1 cellular context compared by ENCODE assay signal in the genomic region with DNA sequence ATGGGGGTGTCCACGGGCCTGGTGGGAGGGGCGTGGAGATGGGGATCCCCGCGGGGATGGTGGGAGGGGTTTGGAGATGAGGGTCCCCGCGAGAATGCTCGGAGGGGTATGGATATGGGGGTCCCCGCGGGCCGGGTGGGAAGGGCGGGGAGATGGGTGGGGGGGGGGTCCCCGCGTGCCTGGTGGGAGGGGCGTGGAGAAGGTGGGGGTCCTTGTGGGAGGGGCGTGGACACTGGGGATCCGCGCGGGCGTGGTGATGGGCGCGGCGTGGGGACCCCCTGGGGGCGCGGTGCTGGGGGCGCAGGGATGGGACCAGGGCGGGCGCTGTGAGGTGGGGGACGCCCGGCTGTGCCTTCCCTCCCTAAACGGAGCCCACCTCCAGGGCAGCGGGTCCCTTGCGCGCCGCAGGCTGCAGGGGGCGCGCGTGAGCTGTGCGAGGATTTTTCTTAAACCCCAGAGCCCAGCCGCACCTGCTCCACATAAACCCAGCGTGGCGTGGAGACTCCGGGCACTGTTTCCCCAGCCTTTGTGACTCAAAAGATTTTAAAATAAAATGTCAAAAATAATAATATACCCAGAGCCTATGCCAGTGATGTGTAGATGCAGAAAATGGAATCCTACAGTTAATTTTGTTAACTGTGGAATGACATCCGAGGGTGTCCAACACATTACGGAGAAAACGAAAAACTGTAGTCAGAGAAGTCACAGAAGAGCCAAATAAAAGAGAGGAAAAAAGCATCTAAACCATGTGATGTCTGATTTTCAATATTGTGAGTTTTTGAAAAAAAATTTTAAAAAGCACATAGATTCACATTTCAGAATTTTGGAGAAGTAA.
A peak's percentile ranks its signal among the peaks of the same experiment; 100 is the strongest.
TF ChIP-seq lines count a peak whose summit lies in the region.

No MANE protein-coding gene starts in this region.

TF ChIP-seq in GM12878, 131 proteins besides CTCF, POLR2A, EP300 and RAD21 (continued from another document and continues in another):
- TF ChIP-seq SKIL (IDR thresholded peaks at IDR 0.05; ENCODE audit: low read depth, poor library complexity, severe bottlenecking), result peak; percentile 46
- TF ChIP-seq USF2 (IDR thresholded peaks at IDR 0.05; ENCODE audit: borderline replicate concordance, low read depth, low read length), result no peak
- TF ChIP-seq MLLT1 (IDR thresholded peaks at IDR 0.05), result peak; percentile 50; the same call in 1 of the 2 replicates
- TF ChIP-seq SMAD1 (IDR thresholded peaks at IDR 0.05; ENCODE audit: low read depth, partially characterized antibody), result no peak
- peak; percentile 69; the same call in 1 of the 2 replicates for TF ChIP-seq TCF3 (IDR thresholded peaks at IDR 0.05; ENCODE audit: borderline replicate concordance, insufficient read depth, low read depth, low read length)
- peak; percentile 88 for TF ChIP-seq ZNF24 (IDR thresholded peaks at IDR 0.05)
- TF ChIP-seq RB1 (IDR thresholded peaks at IDR 0.05; ENCODE audit: borderline replicate concordance), result peak; percentile 76; the same call in 1 of the 2 replicates
- 0 out of 2 replicates have a peak, but pooled peaks have one; percentile 51 for TF ChIP-seq ESRRA (IDR thresholded peaks at IDR 0.05; ENCODE audit: low read length)
- peak; percentile 86 for TF ChIP-seq SMARCA5 (IDR thresholded peaks at IDR 0.05)
- TF ChIP-seq MEF2A (IDR thresholded peaks at IDR 0.05; ENCODE audit: insufficient read depth, low read depth, low read length), result 0 out of 2 replicates have a peak, but pooled peaks have one; percentile 54
- TF ChIP-seq HCFC1 (IDR thresholded peaks at IDR 0.05; ENCODE audit: low read length), result 0 out of 2 replicates have a peak, but pooled peaks have one; percentile 33
- TF ChIP-seq NR2C2 (IDR thresholded peaks at IDR 0.05; ENCODE audit: borderline replicate concordance, control insufficient read depth, insufficient read length, low read depth), result no peak
- peak; percentile 40; the same call in 1 of the 2 replicates for TF ChIP-seq ZNF687 (IDR thresholded peaks at IDR 0.05)
- TF ChIP-seq EZH2 (IDR thresholded peaks at IDR 0.05; ENCODE audit: borderline replicate concordance, control insufficient read depth, low read depth, low read length), result no peak
- peak; percentile 65; the same call in 1 of the 2 replicates for TF ChIP-seq CBX5 (IDR thresholded peaks at IDR 0.05; ENCODE audit: low read depth)
- TF ChIP-seq RCOR1 (conservative IDR thresholded peaks at IDR 0.05; ENCODE audit: low read depth, low read length), result 0 out of 2 replicates have a peak, but pooled peaks have one; percentile 64
- TF ChIP-seq TCF12 (IDR thresholded peaks at IDR 0.05; ENCODE audit: low read depth, low read length), result peak; percentile 86
- TF ChIP-seq POLR2AphosphoS2 (IDR thresholded peaks at IDR 0.05; ENCODE audit: low read depth, low read length), result no peak
- TF ChIP-seq BHLHE40 (IDR thresholded peaks at IDR 0.05; ENCODE audit: borderline replicate concordance in 1 of 2, low read depth in 2 of 2, low read length in 1 of 2), result peak; percentile 58 to 66
- 0 out of 2 replicates have a peak, but pooled peaks have one; percentile 21 for TF ChIP-seq JUND (IDR thresholded peaks at IDR 0.05; ENCODE audit: low read depth, low read length)
- 0 out of 2 replicates have a peak, but pooled peaks have one; percentile 31 for TF ChIP-seq HSF1 (IDR thresholded peaks at IDR 0.05; ENCODE audit: low read depth, low read length)
- TF ChIP-seq CBFB (IDR thresholded peaks at IDR 0.05; ENCODE audit: low read depth), result 0 out of 2 replicates have a peak, but pooled peaks have one; percentile 57
- peak; percentile 42; the same call in 1 of the 2 replicates for TF ChIP-seq BACH1 (IDR thresholded peaks at IDR 0.05; ENCODE audit: borderline replicate concordance)
- TF ChIP-seq SMC3 (IDR thresholded peaks at IDR 0.05; ENCODE audit: borderline replicate concordance, low read length), result peak; percentile 96
- 0 out of 2 replicates have a peak, but pooled peaks have one; percentile 10 for TF ChIP-seq JUNB (IDR thresholded peaks at IDR 0.05)
- TF ChIP-seq NBN (IDR thresholded peaks at IDR 0.05), result peak; percentile 62; the same call in 1 of the 2 replicates
- no peak for TF ChIP-seq NRF1 (conservative IDR thresholded peaks at IDR 0.05; ENCODE audit: low read depth, low read length)
- TF ChIP-seq PAX5 (IDR thresholded peaks at IDR 0.05; ENCODE audit: borderline replicate concordance, low read depth, low read length), result peak; percentile 63; the same call in 1 of the 2 replicates
- peak; percentile 65; the same call in 1 of the 3 replicates for TF ChIP-seq POU2F2 (IDR thresholded peaks at IDR 0.05; ENCODE audit: borderline replicate concordance, low read depth, low read length)
- TF ChIP-seq POLR2AphosphoS5 (IDR thresholded peaks at IDR 0.05; ENCODE audit: low read length), result no peak
- TF ChIP-seq ZNF384 (IDR thresholded peaks at IDR 0.05; ENCODE audit: borderline replicate concordance, low read depth, low read length), result 0 out of 2 replicates have a peak, but pooled peaks have one; percentile 29
- peak; percentile 85 for TF ChIP-seq YY1 (IDR thresholded peaks at IDR 0.05; ENCODE audit: low read depth, low read length)
- peak; percentile 39; the same call in 1 of the 2 replicates for TF ChIP-seq EED (IDR thresholded peaks at IDR 0.05; ENCODE audit: low read depth)
- TF ChIP-seq CHD1 (IDR thresholded peaks at IDR 0.05; ENCODE audit: low read depth, low read length), result peak; percentile 72; the same call in 1 of the 2 replicates
- no peak; the same call in 1 of the 2 replicates for TF ChIP-seq RFX5 (IDR thresholded peaks at IDR 0.05; ENCODE audit: low read depth, low read length)
- TF ChIP-seq PRDM15 (CRISPR knock-in tag; IDR thresholded peaks at IDR 0.05), result no peak
- no peak for TF ChIP-seq MTA3 (IDR thresholded peaks at IDR 0.05; ENCODE audit: borderline replicate concordance, low read length)
- TF ChIP-seq NFXL1 (IDR thresholded peaks at IDR 0.05; ENCODE audit: borderline replicate concordance), result no peak
- TF ChIP-seq MXI1 (IDR thresholded peaks at IDR 0.05; ENCODE audit: low read depth, low read length), result peak; percentile 47; the same call in 1 of the 2 replicates
- TF ChIP-seq GATAD2B (conservative IDR thresholded peaks at IDR 0.05; ENCODE audit: low read depth), result peak; percentile 80; the same call in 1 of the 2 replicates
- TF ChIP-seq IKZF1 (conservative IDR thresholded peaks at IDR 0.05), result peak; percentile 50
- peak; percentile 70; the same call in 1 of the 2 replicates for TF ChIP-seq TBL1XR1 (IDR thresholded peaks at IDR 0.05; ENCODE audit: low read depth, low read length)
- TF ChIP-seq RUNX3 (IDR thresholded peaks at IDR 0.05; ENCODE audit: low read length), result peak; percentile 56
- peak; percentile 31; the same call in 1 of the 2 replicates for TF ChIP-seq CHD2 (IDR thresholded peaks at IDR 0.05; ENCODE audit: borderline replicate concordance, low read depth, low read length)
